1 cellular context compared by ENCODE assay signal in genomic region chr6:100899202-100899601, GRCh38.
TF ChIP-seq lines count a peak whose summit lies in the region.

No MANE protein-coding gene starts in this region.

TF ChIP-seq in K562, 482 proteins besides CTCF, POLR2A, EP300 and RAD21 (continued from another document):
- TF ChIP-seq BHLHE40 (IDR thresholded peaks at IDR 0.05; ENCODE audit: low read length) = no peak
- no peak for TF ChIP-seq POLR3A (IDR thresholded peaks at IDR 0.05; ENCODE audit: borderline replicate concordance, extremely low read depth, insufficient read depth, insufficient read length)
- TF ChIP-seq, protein P1, sequence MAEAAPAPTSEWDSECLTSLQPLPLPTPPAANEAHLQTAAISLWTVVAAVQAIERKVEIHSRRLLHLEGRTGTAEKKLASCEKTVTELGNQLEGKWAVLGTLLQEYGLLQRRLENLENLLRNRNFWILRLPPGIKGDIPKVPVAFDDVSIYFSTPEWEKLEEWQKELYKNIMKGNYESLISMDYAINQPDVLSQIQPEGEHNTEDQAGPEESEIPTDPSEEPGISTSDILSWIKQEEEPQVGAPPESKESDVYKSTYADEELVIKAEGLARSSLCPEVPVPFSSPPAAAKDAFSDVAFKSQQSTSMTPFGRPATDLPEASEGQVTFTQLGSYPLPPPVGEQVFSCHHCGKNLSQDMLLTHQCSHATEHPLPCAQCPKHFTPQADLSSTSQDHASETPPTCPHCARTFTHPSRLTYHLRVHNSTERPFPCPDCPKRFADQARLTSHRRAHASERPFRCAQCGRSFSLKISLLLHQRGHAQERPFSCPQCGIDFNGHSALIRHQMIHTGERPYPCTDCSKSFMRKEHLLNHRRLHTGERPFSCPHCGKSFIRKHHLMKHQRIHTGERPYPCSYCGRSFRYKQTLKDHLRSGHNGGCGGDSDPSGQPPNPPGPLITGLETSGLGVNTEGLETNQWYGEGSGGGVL (CRISPR knock-in tag; IDR thresholded peaks at IDR 0.05) = no peak
- TF ChIP-seq SAP30 (IDR thresholded peaks at IDR 0.05; ENCODE audit: borderline replicate concordance, insufficient read depth, low read depth, low read length, poor library complexity, severe bottlenecking) = no peak
- no peak for TF ChIP-seq XRCC4 (IDR thresholded peaks at IDR 0.05; ENCODE audit: extremely low read depth, insufficient read depth, insufficient read length)
- TF ChIP-seq CHCHD3 (CRISPR knock-in tag; IDR thresholded peaks at IDR 0.05) = no peak
- TF ChIP-seq ZFPM2 (CRISPR knock-in tag; IDR thresholded peaks at IDR 0.05) = no peak
- TF ChIP-seq CBFA2T2 (conservative IDR thresholded peaks at IDR 0.05) = 0 out of 2 replicates have a peak, but pooled peaks have one; percentile 13
- TF ChIP-seq, protein P2, sequence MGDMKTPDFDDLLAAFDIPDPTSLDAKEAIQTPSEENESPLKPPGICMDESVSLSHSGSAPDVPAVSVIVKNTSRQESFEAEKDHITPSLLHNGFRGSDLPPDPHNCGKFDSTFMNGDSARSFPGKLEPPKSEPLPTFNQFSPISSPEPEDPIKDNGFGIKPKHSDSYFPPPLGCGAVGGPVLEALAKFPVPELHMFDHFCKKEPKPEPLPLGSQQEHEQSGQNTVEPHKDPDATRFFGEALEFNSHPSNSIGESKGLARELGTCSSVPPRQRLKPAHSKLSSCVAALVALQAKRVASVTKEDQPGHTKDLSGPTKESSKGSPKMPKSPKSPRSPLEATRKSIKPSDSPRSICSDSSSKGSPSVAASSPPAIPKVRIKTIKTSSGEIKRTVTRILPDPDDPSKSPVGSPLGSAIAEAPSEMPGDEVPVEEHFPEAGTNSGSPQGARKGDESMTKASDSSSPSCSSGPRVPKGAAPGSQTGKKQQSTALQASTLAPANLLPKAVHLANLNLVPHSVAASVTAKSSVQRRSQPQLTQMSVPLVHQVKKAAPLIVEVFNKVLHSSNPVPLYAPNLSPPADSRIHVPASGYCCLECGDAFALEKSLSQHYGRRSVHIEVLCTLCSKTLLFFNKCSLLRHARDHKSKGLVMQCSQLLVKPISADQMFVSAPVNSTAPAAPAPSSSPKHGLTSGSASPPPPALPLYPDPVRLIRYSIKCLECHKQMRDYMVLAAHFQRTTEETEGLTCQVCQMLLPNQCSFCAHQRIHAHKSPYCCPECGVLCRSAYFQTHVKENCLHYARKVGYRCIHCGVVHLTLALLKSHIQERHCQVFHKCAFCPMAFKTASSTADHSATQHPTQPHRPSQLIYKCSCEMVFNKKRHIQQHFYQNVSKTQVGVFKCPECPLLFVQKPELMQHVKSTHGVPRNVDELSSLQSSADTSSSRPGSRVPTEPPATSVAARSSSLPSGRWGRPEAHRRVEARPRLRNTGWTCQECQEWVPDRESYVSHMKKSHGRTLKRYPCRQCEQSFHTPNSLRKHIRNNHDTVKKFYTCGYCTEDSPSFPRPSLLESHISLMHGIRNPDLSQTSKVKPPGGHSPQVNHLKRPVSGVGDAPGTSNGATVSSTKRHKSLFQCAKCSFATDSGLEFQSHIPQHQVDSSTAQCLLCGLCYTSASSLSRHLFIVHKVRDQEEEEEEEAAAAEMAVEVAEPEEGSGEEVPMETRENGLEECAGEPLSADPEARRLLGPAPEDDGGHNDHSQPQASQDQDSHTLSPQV (IDR thresholded peaks at IDR 0.05) = no peak
- no peak for TF ChIP-seq KLF16 (IDR thresholded peaks at IDR 0.05)
- no peak for TF ChIP-seq NCOA6 (IDR thresholded peaks at IDR 0.05)
- no peak for TF ChIP-seq ZNF449 (CRISPR knock-in tag; IDR thresholded peaks at IDR 0.05)
- no peak for TF ChIP-seq SMAD4 (CRISPR knock-in tag; conservative IDR thresholded peaks at IDR 0.05)
- peak; percentile 30 to 35; a peak in 1 of 4 replicates for TF ChIP-seq NRF1 (conservative IDR thresholded peaks at IDR 0.05 in 1 of 2, IDR thresholded peaks at IDR 0.05 in 1 of 2)
- TF ChIP-seq AFF1 (IDR thresholded peaks at IDR 0.05; ENCODE audit: low read depth in 1 of 2, partially characterized antibody in 2 of 2) = no peak
